Comparison of ENCODE assay signal across 16 cellular contexts in the genomic region with DNA sequence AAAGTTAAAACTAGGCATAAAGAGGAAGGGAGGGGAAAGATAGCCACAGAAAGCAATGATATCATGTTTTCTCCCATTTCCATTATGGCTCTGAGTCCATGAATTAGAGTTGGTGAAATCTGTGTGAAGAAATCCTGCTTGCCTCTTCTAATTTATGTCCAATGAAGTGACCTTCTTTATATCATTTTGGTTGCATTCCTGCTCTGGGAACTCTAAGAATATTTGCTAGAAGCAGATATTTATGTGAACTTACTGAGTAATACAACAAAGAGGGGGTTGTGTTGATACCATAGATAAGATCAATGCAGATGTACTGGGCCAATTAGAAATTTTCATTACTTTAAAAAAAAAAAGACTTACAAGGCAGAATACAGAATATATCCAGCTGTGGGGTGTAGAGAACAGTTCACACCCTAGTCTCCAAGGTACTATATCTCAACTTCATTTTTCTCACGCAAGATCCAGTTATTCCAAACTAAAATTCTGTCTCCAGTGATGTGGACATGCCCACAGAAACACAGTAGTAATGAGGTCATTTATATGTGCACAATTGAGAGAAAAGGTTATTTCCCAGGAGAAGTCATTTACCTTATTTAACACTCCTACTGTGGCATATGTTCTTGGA. TPM values are rescaled to one million over a fixed set of nuclear protein-coding genes. Genes with fewer than 3 reads are reported as not detected.
A peak's percentile ranks its signal among the peaks of the same experiment; 100 is the strongest.
DNase-seq lines count a peak whose midpoint lies in the region; ATAC-seq and TF ChIP-seq lines count a peak whose summit lies in the region.
"Had no signal": no experiment of that assay in that cellular context is flagged by ENCODE, and none has a peak within 500 bp of the region (broad histone marks: within the 10 kb centered on the region; RNA-seq: fewer than 3 reads in every experiment).

No MANE protein-coding gene starts in this region.

- peak; percentile 77 for ATAC-seq in Right ventricle myocardium inferior
- no peak for ATAC-seq in left cardiac atrium
- ATAC-seq in left ventricle myocardium superior = peak; percentile 72
- ATAC-seq: CD8-positive, alpha-beta T cell had no signal

- H3K36me3 ChIP-seq in esophagus muscularis mucosa (peaks cover 0 to 8% (median 0%) of the 10 kb centered on the region in 4 donors), subcutaneous abdominal adipose tissue (ENCODE audit: control insufficient read depth in 5 of 5, insufficient read depth in 5 of 5, low read length in 5 of 5) (no peaks in the 10 kb centered on the region)

- TF ChIP-seq CTCF in esophagus muscularis mucosa (IDR thresholded peaks at IDR 0.05) = no peak

- TF ChIP-seq POLR2A in esophagus muscularis mucosa (IDR thresholded peaks at IDR 0.05; ENCODE audit: low read depth) = no peak

- H3K4me3 ChIP-seq in esophagus muscularis mucosa (no peak overlapping the region), subcutaneous abdominal adipose tissue (ENCODE audit: low read depth in 1 of 5, low read length in 5 of 5) (no peak overlapping the region)

- TF ChIP-seq EP300 in esophagus muscularis mucosa (IDR thresholded peaks at IDR 0.05) = no peak

- no peaks in the 10 kb centered on the region for H3K9me3 ChIP-seq in esophagus muscularis mucosa
- no peaks in the 10 kb centered on the region for H3K9me3 ChIP-seq in subcutaneous abdominal adipose tissue (ENCODE audit: control insufficient read depth in 5 of 5, low read length in 5 of 5)

- WGBS in esophagus muscularis mucosa = 45% methylated on average over 1 of the region's 1 CpG

- H3K27ac ChIP-seq in esophagus muscularis mucosa (replicated peaks in 1 of 4) = peak overlapping the region; percentile 77 to 79 (median 78)
- peak overlapping the region; percentile 76 for H3K27ac ChIP-seq in subcutaneous abdominal adipose tissue (ENCODE audit: low read depth, low read length)

- intact Hi-C loops in Right ventricle myocardium inferior (cut with DNase I) (no loop called here), left cardiac atrium (cut with DNase I) (no loop called here), esophagus muscularis mucosa (cut with DNase I) (loop anchor here (5.0 kb wide), 2 partner anchors 54 to 116 kb away; a partner anchor contains a TSS), left ventricle myocardium superior (cut with micrococcal nuclease) (no loop called here)

- H3K4me1 ChIP-seq in esophagus muscularis mucosa (peaks cover 24 to 57% (median 44%) of the 10 kb centered on the region in 4 donors), subcutaneous abdominal adipose tissue (ENCODE audit: control insufficient read depth in 5 of 5, insufficient read depth in 5 of 5, low read length in 5 of 5) (peaks cover 0 to 35% (median 24%) of the 10 kb centered on the region in 5 donors)

- DNase-seq in Right ventricle myocardium inferior (ENCODE audit: missing footprints) (no peak), left cardiac atrium (no peak), esophagus muscularis mucosa (ENCODE audit: extremely low spot score) (no peak), left ventricle myocardium superior (no peak), MV-4-11 (lab: John Stamatoyannopoulos, UW) (no peak), NCI-H446 treated with DMSO at 0.1 percent for 48 hours (lab: John Stamatoyannopoulos, UW) (no peak)
- DNase-seq in activated naive CD4-positive, alpha-beta T cell (lab: John Stamatoyannopoulos, UW) = no peak
- DNase-seq: CD8-positive, alpha-beta T cell; COR-L47; DMS153; DMS79 treated with DMSO at 0.1 percent for 48 hours; GDM1; GOT3; H9 had no signal

- H3K9ac ChIP-seq in subcutaneous abdominal adipose tissue (ENCODE audit: low read length in 5 of 5) = no peak overlapping the region

- H3K27me3 ChIP-seq in esophagus muscularis mucosa (no peaks in the 10 kb centered on the region), subcutaneous abdominal adipose tissue (ENCODE audit: control insufficient read depth in 5 of 5, insufficient read depth in 4 of 5, low read length in 5 of 5) (no peaks in the 10 kb centered on the region)

RNA-seq across cellular contexts. Expression of a gene that starts 51.5 kb away (rescaled TPM):
- total RNA-seq in Right ventricle myocardium inferior = 57.0 TPM
- total RNA-seq in left cardiac atrium = 10 to 100 TPM; 21.7 to 31.2 TPM
- total RNA-seq in esophagus muscularis mucosa = 10 to 100 TPM; 17.9 to 29.8 (median 25.0) TPM
- total RNA-seq in left ventricle myocardium superior = 55.5 TPM
- total RNA-seq: A673; CD8-positive, alpha-beta T cell had no signal

Comparison
In these comparisons a context has a peak if more than half of its experiments do, and no peak if none do; other contexts are left out.
1. ATAC-seq: peak in Right ventricle myocardium inferior (single experiment) and left ventricle myocardium superior (single experiment); none in left cardiac atrium (0 of 2).